ENCODE assay signal across 28 cellular contexts in genomic region chr18:78405763-78406162, GRCh38.
"Had no signal": no experiment of that assay in that cellular context is flagged by ENCODE, and none has a peak within 500 bp of the region (broad histone marks: within the 10 kb centered on the region; RNA-seq: fewer than 3 reads in every experiment).

No MANE protein-coding gene starts in this region.

- H3K9me3 ChIP-seq: ascending aorta, body of pancreas, breast epithelium had no signal

- H3K4me1 ChIP-seq: ascending aorta, breast epithelium had no signal

- H3K36me3 ChIP-seq: ascending aorta, brain microvascular endothelial cell, breast epithelium, cardiac muscle cell had no signal

- H3K27me3 ChIP-seq: ascending aorta, body of pancreas, brain microvascular endothelial cell, cardiac muscle cell had no signal

- H3K4me3 ChIP-seq: ascending aorta, body of pancreas, breast epithelium, cardiac muscle cell had no signal

- DNase-seq: activated effector memory CD4-positive, alpha-beta T cell treated with anti-CD3 and anti-CD28 coated beads, Interleukin-2, amount 50 U/mL, for 16 hours; activated effector memory CD4-positive, alpha-beta T cell treated with Interleukin-2 at 50 U/mL for 16 hours; activated gamma-delta T cell; activated gamma-delta T cell treated with Interleukin-2 at 50 U/mL for 16 hours; activated naive CD4-positive, alpha-beta T cell; activated naive CD4-positive, alpha-beta T cell treated with anti-CD3 and anti-CD28 coated beads for 36 hours; activated naive CD4-positive, alpha-beta T cell treated with anti-CD3 and anti-CD28 coated beads, Interleukin-2, amount 10 ng/mL, durations not matched to agents 7 days and 5 days; activated naive CD4-positive, alpha-beta T cell treated with anti-CD3 and anti-CD28 coated beads, Interleukin-2, amount 50 U/mL, for 16 hours; activated naive CD4-positive, alpha-beta T cell treated with Interleukin-2 at 50 U/mL for 16 hours; activated naive CD8-positive, alpha-beta T cell treated with anti-CD3 and anti-CD28 coated beads for 36 hours; activated naive CD8-positive, alpha-beta T cell treated with anti-CD3 and anti-CD28 coated beads, Interleukin-2, amount 10 ng/mL, durations not matched to agents 7 days and 5 days; activated naive CD8-positive, alpha-beta T cell treated with anti-CD3 and anti-CD28 coated beads, Interleukin-2, amount 50 U/mL, for 24 hours; activated T-cell treated with anti-CD3 and anti-CD28 coated beads, Interleukin-2, amount 50 U/mL, for 1 hour; activated T-cell treated with anti-CD3 and anti-CD28 coated beads, Interleukin-2, amount 50 U/mL, for 24 hours; activated T-cell treated with anti-CD3 and anti-CD28 coated beads, Interleukin-2, amount 50 U/mL, for 4 hours; activated T-cell treated with anti-CD3 and anti-CD28 coated beads, Interleukin-2, amount 50 U/mL, for 48 hours; activated T-cell treated with anti-CD3 and anti-CD28 coated beads, Interleukin-2, amount 50 U/mL, for 72 hours; amniotic stem cell; amygdala; anterior cingulate cortex; aorta; body of pancreas; brain microvascular endothelial cell; central memory CD4-positive, alpha-beta T cell; cerebellar nuclear complex had no signal

- H3K27ac ChIP-seq: ascending aorta, body of pancreas, brain microvascular endothelial cell, breast epithelium, cardiac muscle cell had no signal
